ENCODE assay signal across 14 cellular contexts in the genomic region with DNA sequence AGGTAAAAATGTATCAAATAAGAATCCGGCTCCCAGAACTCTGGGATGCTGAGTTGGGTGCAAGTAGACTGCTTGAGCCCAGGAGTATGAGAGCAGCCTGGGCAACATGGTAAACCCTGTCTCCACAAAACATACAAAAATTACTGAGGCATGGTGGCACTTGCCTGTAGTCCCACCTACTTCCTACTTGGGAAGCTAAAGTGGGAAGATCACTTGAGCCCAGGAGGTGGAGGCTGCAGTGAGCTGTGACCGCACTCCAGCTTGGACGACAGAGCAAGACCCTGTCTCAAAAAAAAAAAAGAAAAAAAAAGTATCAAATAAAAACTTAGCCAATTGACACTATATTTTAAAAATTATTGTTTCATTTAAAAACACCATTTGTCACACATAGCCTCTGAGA.
A peak's percentile ranks its signal among the peaks of the same experiment; 100 is the strongest.
DNase-seq lines count a peak whose midpoint lies in the region; FAIRE-seq lines count a peak whose summit lies in the region.
"Had no signal": no experiment of that assay in that cellular context is flagged by ENCODE, and none has a peak within 500 bp of the region (broad histone marks: within the 10 kb centered on the region; RNA-seq: fewer than 3 reads in every experiment).

No MANE protein-coding gene starts in this region.

- H3K27ac ChIP-seq in BLaER1 treated with 17β-estradiol and CSF1 and Interleukin-3, amounts not matched to agents 10 nM and 100 nM: no peak overlapping the region
- H3K27ac ChIP-seq: GM23248 had no signal

- H3K4me1 ChIP-seq in BLaER1 treated with 17β-estradiol and CSF1 and Interleukin-3, amounts not matched to agents 10 nM and 100 nM: peaks cover 15 to 43% (median 27%) of the 10 kb centered on the region in 10 experiments

- no peak overlapping the region for H3K4me3 ChIP-seq in BLaER1 treated with 17β-estradiol and CSF1 and Interleukin-3, amounts not matched to agents 10 nM and 100 nM
- H3K4me3 ChIP-seq: GM12878, GM23248 had no signal

- H3K4me2 ChIP-seq in BLaER1 treated with 17β-estradiol and CSF1 and Interleukin-3, amounts not matched to agents 10 nM and 100 nM: peak overlapping the region; percentile 49 to 80 (median 68)

- no peaks in the 10 kb centered on the region for H3K9me3 ChIP-seq in BLaER1 treated with 17β-estradiol and CSF1 and Interleukin-3, amounts not matched to agents 10 nM and 100 nM (replicated peaks in 1 of 11)

- H3K9ac ChIP-seq in BLaER1 treated with 17β-estradiol and CSF1 and Interleukin-3, amounts not matched to agents 10 nM and 100 nM: no peak overlapping the region
- H3K9ac ChIP-seq: GM23248 had no signal

- peaks cover 0 to 37% (median 16%) of the 10 kb centered on the region in 11 experiments; a peak in 16 of 22 replicates for H3K36me3 ChIP-seq in BLaER1 treated with 17β-estradiol and CSF1 and Interleukin-3, amounts not matched to agents 10 nM and 100 nM

- FAIRE-seq in HTR-8/SVneo (lab: Jason Lieb, UNC): no peak
- FAIRE-seq: GM12878, H54 had no signal

- H3K27me3 ChIP-seq in BLaER1 treated with 17β-estradiol and CSF1 and Interleukin-3, amounts not matched to agents 10 nM and 100 nM: no peaks in the 10 kb centered on the region

- peaks cover 0 to 47% (median 18%) of the 10 kb centered on the region in 11 experiments; a peak in 11 of 22 replicates for H4K20me1 ChIP-seq in BLaER1 treated with 17β-estradiol and CSF1 and Interleukin-3, amounts not matched to agents 10 nM and 100 nM

- DNase-seq in DMS53 treated with DMSO at 0.1 percent for 48 hours (lab: John Stamatoyannopoulos, UW; ENCODE audit: unreplicated experiment): peak; percentile 15
- DNase-seq in NCI-H69 (lab: John Stamatoyannopoulos, UW): peak; percentile 40
- DNase-seq in renal cortical epithelial cell (ENCODE audit: low read depth): peak; percentile 21
- DNase-seq in NCI-H2107 (lab: John Stamatoyannopoulos, UW): no peak
- DNase-seq in activated CD8-positive, alpha-beta memory T cell treated with anti-CD3 and anti-CD28 coated beads for 24 hours: no peak
- DNase-seq in HTR-8/SVneo (ENCODE audit: insufficient read length, low spot score): no peak
- DNase-seq: CD8-positive, alpha-beta T cell; COR-L47; GM23248; IMR-90; KG1 had no signal

Comparison
In these comparisons a context has a peak if more than half of its experiments do, and no peak if none do; other contexts are left out.
1. DNase-seq: peak in DMS53 treated with DMSO at 0.1 percent for 48 hours (single experiment), NCI-H69 (single experiment) and renal cortical epithelial cell (single experiment); none in NCI-H2107 (single experiment), activated CD8-positive, alpha-beta memory T cell treated with anti-CD3 and anti-CD28 coated beads for 24 hours (single experiment) and HTR-8/SVneo (single experiment).